In the genomic region with DNA sequence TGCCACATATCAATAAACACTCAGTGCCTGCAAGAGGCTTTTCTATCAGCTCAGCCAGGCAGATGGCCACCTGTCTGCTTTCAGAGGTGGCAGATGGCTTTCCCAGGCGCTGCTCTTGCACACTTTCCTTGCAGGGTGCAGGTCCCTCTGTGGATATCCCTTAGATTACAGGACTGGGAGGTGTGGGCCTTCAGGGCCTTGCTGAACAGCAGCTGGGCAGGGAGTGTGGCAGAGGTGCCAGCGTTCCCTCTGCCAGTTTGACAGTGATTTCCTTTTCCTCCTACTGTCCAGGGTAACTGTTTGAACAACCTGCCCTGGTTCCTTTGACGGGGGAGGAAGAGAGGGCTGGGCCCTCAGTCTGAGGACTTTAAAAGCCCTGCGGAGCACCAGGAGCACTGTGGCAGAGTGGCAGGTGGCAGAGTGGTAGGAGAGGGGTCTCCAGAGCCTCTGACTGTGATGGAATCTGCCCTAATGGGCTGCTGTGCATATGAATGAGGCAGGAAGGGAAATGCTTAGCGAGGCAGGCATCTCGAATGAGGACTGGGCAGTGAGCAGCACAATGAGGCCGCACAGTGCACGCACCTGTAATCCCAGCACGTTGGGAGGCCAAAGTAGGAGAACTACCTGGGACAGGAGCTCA, we compare ENCODE assay signal across 13 cellular contexts. TPM values are rescaled to one million over a fixed set of nuclear protein-coding genes. Genes with fewer than 3 reads are reported as not detected.
DNase-seq lines count a peak whose midpoint lies in the region; FAIRE-seq lines count a peak whose summit lies in the region.
"Had no signal": no experiment of that assay in that cellular context is flagged by ENCODE, and none has a peak within 500 bp of the region (broad histone marks: within the 10 kb centered on the region; RNA-seq: fewer than 3 reads in every experiment).

No MANE protein-coding gene starts in this region.

- H3K9me3 ChIP-seq in SJCRH30 (replicated peaks): no peaks in the 10 kb centered on the region

- H3K9ac ChIP-seq in rectal smooth muscle tissue (ENCODE audit: low read length): no peak overlapping the region

- no peaks in the 10 kb centered on the region for H3K27me3 ChIP-seq in rectal smooth muscle tissue (ENCODE audit: control insufficient read depth, insufficient read depth, low read length)
- no peaks in the 10 kb centered on the region for H3K27me3 ChIP-seq in SJCRH30

- DNase-seq in NCI-H1105 treated with DMSO at 0.1 percent for 48 hours (lab: John Stamatoyannopoulos, UW) (peak; percentile 29), NCI-H1105 (lab: John Stamatoyannopoulos, UW) (no peak), NCI-H69 (lab: John Stamatoyannopoulos, UW) (peak; percentile 95), cardiac septum (ENCODE audit: low spot score) (peak; percentile 46), SJCRH30 (no peak), SKM-1 (lab: John Stamatoyannopoulos, UW; ENCODE audit: unreplicated experiment) (no peak), RCC 7860 (ENCODE audit: low spot score) (no peak)
- DNase-seq: 8988T; mammary epithelial cell; NCI-H526; stimulated activated CD4-positive, alpha-beta T cell treated with anti-CD3 and anti-CD28 coated beads, Interleukin-4, amount 100 ng/mL, for 1 hour; SW 1271 had no signal

- H3K4me1 ChIP-seq in rectal smooth muscle tissue (ENCODE audit: control insufficient read depth, insufficient read depth, low read length) (peaks cover 17% of the 10 kb centered on the region), SJCRH30 (no peaks in the 10 kb centered on the region)

- H3K27ac ChIP-seq in rectal smooth muscle tissue (ENCODE audit: low read depth, low read length) (peak overlapping the region; percentile 3), SJCRH30 (no peak overlapping the region)

- no peak for FAIRE-seq in RCC 7860 (lab: Jason Lieb, UNC)

- intact Hi-C loops in cardiac septum (cut with DNase I): no loop called here

- H3K36me3 ChIP-seq in rectal smooth muscle tissue (ENCODE audit: control insufficient read depth, insufficient read depth, low read length) (no peaks in the 10 kb centered on the region), SJCRH30 (peaks cover 2% of the 10 kb centered on the region; the same call in 1 of the 2 replicates)

- no peak overlapping the region for H3K4me3 ChIP-seq in rectal smooth muscle tissue (ENCODE audit: low read length)
- no peak overlapping the region for H3K4me3 ChIP-seq in SJCRH30

RNA-seq across cellular contexts. Expression of gene ABHD12, which starts 34.2 kb away (rescaled TPM):
- 35.8 TPM for total RNA-seq in cardiac septum
- total RNA-seq in SJCRH30 (2014; rRNA removed; shearing (Covaris generic)): 33.2 and 33.8 TPM in 2 replicates

RNA-seq across cellular contexts. Expression of gene GINS1, which starts 51.1 kb away (rescaled TPM):
- 0.43 TPM for total RNA-seq in cardiac septum
- 76.4 and 85.0 TPM in 2 replicates for total RNA-seq in SJCRH30 (2014; rRNA removed; shearing (Covaris generic))

Comparison
In these comparisons a context has a peak if more than half of its experiments do, and no peak if none do; other contexts are left out.
1. DNase-seq: peak in NCI-H1105 treated with DMSO at 0.1 percent for 48 hours (single experiment), NCI-H69 (single experiment) and cardiac septum (single experiment); none in NCI-H1105 (single experiment), SJCRH30 (0 of 2), SKM-1 (single experiment) and RCC 7860 (single experiment).
2. RNA of gene GINS1, which starts 51.1 kb away (total RNA-seq): 76.4 to 85.0 TPM in SJCRH30; 0.43 TPM in cardiac septum (single experiment); every median in the first group is over 10 times any median in the second.